1 cellular context compared by ENCODE assay signal in the genomic region with DNA sequence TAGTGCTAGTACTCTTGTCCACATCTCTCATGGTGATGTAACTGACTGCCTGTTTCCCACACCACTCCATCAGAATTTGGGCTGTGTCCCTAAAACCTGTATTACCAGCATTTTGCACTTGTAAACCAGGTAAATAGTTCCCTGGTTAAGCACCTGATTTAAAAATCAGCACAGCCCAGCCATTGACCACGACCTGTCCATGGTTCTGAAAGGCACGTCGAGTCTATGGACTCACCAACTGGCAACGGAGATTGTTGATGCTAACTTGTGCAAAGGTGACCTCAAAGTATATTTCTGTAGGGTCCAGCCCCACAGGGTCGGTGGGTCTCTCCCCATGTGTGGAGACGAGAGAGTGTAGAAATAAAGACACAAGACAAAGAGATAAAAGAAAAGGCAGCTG.
A peak's percentile ranks its signal among the peaks of the same experiment; 100 is the strongest.
TF ChIP-seq lines count a peak whose summit lies in the region.

No MANE protein-coding gene starts in this region.

TF ChIP-seq in HepG2, 621 proteins besides CTCF, POLR2A, EP300 and RAD21:
- TF ChIP-seq MIER2 (CRISPR knock-in tag; IDR thresholded peaks at IDR 0.05) = peak; percentile 94
- TF ChIP-seq ZNF772 (CRISPR knock-in tag; IDR thresholded peaks at IDR 0.05) = no peak
- TF ChIP-seq ZNF574 (CRISPR knock-in tag; IDR thresholded peaks at IDR 0.05) = peak; percentile 17; the same call in 1 of the 2 replicates
- peak; percentile 64 to 92 for TF ChIP-seq REST (IDR thresholded peaks at IDR 0.05; ENCODE audit: borderline replicate concordance in 1 of 2, low read depth in 1 of 2, low read length in 2 of 2)
TF ChIP-seq in HepG2: peak in this region for 3.
